In the genomic region with DNA sequence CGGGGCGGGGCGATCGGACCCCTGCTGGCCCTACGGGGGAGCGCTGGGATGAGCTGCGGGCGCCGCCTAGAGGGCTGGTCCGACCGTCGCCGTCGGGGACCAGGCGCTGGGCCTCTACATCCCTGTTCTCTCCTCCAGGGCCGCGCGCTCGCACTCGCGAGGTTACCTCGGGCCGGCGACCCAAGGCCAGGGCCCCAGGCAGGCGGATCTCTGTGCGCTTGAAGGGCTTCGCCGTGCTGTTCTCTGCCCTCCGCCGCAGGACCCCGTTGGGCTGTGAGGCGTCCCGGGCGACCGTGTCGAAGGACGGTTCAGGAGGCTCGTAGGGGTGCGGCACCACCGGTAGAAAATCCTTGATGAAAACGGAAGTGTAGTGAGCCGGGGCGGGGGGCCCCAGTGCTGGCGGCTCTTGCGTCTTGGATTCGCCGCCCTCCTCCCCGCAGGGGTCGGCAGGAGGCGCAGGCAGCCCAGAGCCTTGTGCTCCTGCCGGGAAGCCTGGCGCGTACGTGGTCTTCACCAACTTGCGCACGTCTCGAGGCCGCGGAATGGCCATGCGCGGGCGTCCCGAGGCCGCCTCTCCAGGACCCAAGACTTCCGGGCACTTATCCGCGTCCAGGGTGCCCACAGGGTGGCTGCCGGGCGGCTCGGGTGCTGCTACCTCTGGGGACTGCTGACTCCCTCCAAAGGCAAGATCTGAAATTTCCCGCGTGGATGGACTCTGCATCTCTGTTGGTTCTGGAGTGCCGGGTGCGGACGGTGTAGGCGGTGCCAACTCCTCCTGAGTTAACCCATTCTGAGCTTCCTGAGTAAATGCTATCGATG, we compare ENCODE assay signal across 8 cellular contexts. TPM values are rescaled to one million over a fixed set of nuclear protein-coding genes. Genes with fewer than 3 reads are reported as not detected.
DNase-seq lines count a peak whose midpoint lies in the region; ATAC-seq and TF ChIP-seq lines count a peak whose summit lies in the region.

No MANE protein-coding gene starts in this region.

- H3K27me3 ChIP-seq in esophagus muscularis mucosa (peaks cover 0 to 37% (median 6%) of the 10 kb centered on the region in 4 donors), transverse colon (peaks cover 21% of the 10 kb centered on the region)

- H3K4me1 ChIP-seq in esophagus muscularis mucosa = peaks cover 57 to 77% (median 65%) of the 10 kb centered on the region in 4 donors
- peaks cover 0 to 57% (median 46%) of the 10 kb centered on the region in 4 donors for H3K4me1 ChIP-seq in transverse colon

- ATAC-seq in HG02870 (IDR thresholded peaks at IDR 0.05; ENCODE audit: unreplicated experiment) (peak; percentile 43), omental fat pad (ENCODE audit: low FRiP score) (peak; percentile 63)

- H3K36me3 ChIP-seq in esophagus muscularis mucosa (peaks cover 0 to 15% (median 0%) of the 10 kb centered on the region in 4 donors), transverse colon (no peaks in the 10 kb centered on the region)

- peak overlapping the region in 2 of 4 donors; percentile 79 to 84 for H3K27ac ChIP-seq in esophagus muscularis mucosa (replicated peaks in 1 of 4)
- peak overlapping the region; percentile 81 to 87 (median 82) for H3K27ac ChIP-seq in transverse colon

- H3K4me3 ChIP-seq in esophagus muscularis mucosa (peak overlapping the region; percentile 58 to 63 (median 62)), transverse colon (peak overlapping the region; percentile 2 to 61 (median 36))

- TF ChIP-seq EP300 in esophagus muscularis mucosa (IDR thresholded peaks at IDR 0.05) = no peak
- TF ChIP-seq EP300 in transverse colon (IDR thresholded peaks at IDR 0.05; ENCODE audit: low read depth) = no peak

- in situ Hi-C loops in transverse colon (cut with MboI; ENCODE audit: low pct_ligation_motif_present in 1 of 4, low pct_unique_long_range_greater_than_20kb in 1 of 4, low sequenced_read_pairs in 3 of 4) = no loop called here

- peak in 2 of 3 experiments; percentile 20 to 41 for TF ChIP-seq CTCF in esophagus muscularis mucosa (IDR thresholded peaks at IDR 0.05)
- peak in 1 of 3 donors; percentile 20 for TF ChIP-seq CTCF in omental fat pad (IDR thresholded peaks at IDR 0.05)
- peak; percentile 63 to 95 (median 65) for TF ChIP-seq CTCF in transverse colon (IDR thresholded peaks at IDR 0.05)

- H3K9me3 ChIP-seq in esophagus muscularis mucosa (no peaks in the 10 kb centered on the region), transverse colon (no peaks in the 10 kb centered on the region)

- TF ChIP-seq POLR2A in esophagus muscularis mucosa (IDR thresholded peaks at IDR 0.05; ENCODE audit: low read depth) (no peak), transverse colon (IDR thresholded peaks at IDR 0.05) (no peak)

- intact Hi-C loops in esophagus muscularis mucosa (cut with DNase I) = no loop called here
- intact Hi-C loops in transverse colon (cut with DNase I; ENCODE audit: low total_unique reads) = no loop called here

- WGBS in esophagus muscularis mucosa = 15% methylated on average over 17 of the region's 77 CpGs
- WGBS in transverse colon (ENCODE audit: low coverage in 1 of 2), 2 donors = 4% methylated on average over 53 of the region's 77 CpGs; no CpG with 5 or more reads in 1 of the 2 donors

- DNase-seq in NCI-H82 (lab: John Stamatoyannopoulos, UW) (peak; percentile 75), NCI-H82 treated with DMSO at 0.1 percent for 48 hours (lab: John Stamatoyannopoulos, UW; ENCODE audit: unreplicated experiment) (no peak), NCI-H748 treated with DMSO at 0.1 percent for 48 hours (lab: John Stamatoyannopoulos, UW) (peak; percentile 56), esophagus muscularis mucosa (ENCODE audit: extremely low spot score) (no peak), omental fat pad (ENCODE audit: low spot score) (no peak), transverse colon (peak; percentile 89)
- DNase-seq in activated CD8-positive, alpha-beta memory T cell treated with anti-CD3 and anti-CD28 coated beads, Interleukin-2, amount 50 U/mL, for 48 hours = peak; percentile 93

RNA-seq across cellular contexts. Expression of a gene that starts 2.0 kb away (rescaled TPM):
- total RNA-seq in esophagus muscularis mucosa (10 to 100 TPM in 2 of 4 donors, 1 to 10 TPM in 2; 2.5 to 11.0 (median 7.8) TPM), omental fat pad (1 to 10 TPM in 2 of 4 donors, under 1 TPM in 2; 0.46 to 2.0 (median 1.2) TPM), transverse colon (1 to 10 TPM in 1 of 4 donors, under 1 TPM in 2, not detected in 1; 0.55 to 1.1 (median 0.60) TPM)

RNA-seq across cellular contexts. Expression of a gene that starts 3.2 kb away (rescaled TPM):
- under 1 TPM in 2 of 4 donors, not detected in 2; 0.78 to 0.99 TPM for total RNA-seq in esophagus muscularis mucosa
- total RNA-seq in omental fat pad = 1 to 10 TPM; 1.1 to 7.0 (median 2.9) TPM
- total RNA-seq in transverse colon = 10 to 100 TPM in 1 of 4 donors, 1 to 10 TPM in 1, not detected in 2; 4.0 to 39.2 TPM

RNA-seq across cellular contexts. Expression of a gene that starts 9.8 kb away (rescaled TPM):
- total RNA-seq in esophagus muscularis mucosa (not detected), omental fat pad (not detected), transverse colon (1 to 10 TPM in 2 of 4 donors, under 1 TPM in 1, not detected in 1; 0.80 to 9.5 (median 7.4) TPM)

RNA-seq across cellular contexts. Expression of a gene that starts 11.0 kb away (rescaled TPM):
- total RNA-seq in esophagus muscularis mucosa (1 to 10 TPM; 2.9 to 6.5 (median 4.8) TPM), omental fat pad (1 to 10 TPM; 1.8 to 3.3 (median 2.0) TPM), transverse colon (1 to 10 TPM in 2 of 4 donors, not detected in 2; 3.0 TPM)

RNA-seq across cellular contexts. Expression of a gene that starts 46.4 kb away (rescaled TPM):
- total RNA-seq in esophagus muscularis mucosa (10 to 100 TPM in 3 of 4 donors, 1 to 10 TPM in 1; 8.3 to 15.4 (median 13.4) TPM), omental fat pad (1 to 10 TPM; 6.1 to 7.4 (median 6.5) TPM), transverse colon (1 to 10 TPM in 3 of 4 donors, under 1 TPM in 1; 0.37 to 3.8 (median 3.2) TPM)

Comparison
In these comparisons a context has a peak if more than half of its experiments do, and no peak if none do; other contexts are left out.
1. DNase-seq: peak in NCI-H82 (single experiment), NCI-H748 treated with DMSO at 0.1 percent for 48 hours (single experiment), activated CD8-positive, alpha-beta memory T cell treated with anti-CD3 and anti-CD28 coated beads, Interleukin-2, amount 50 U/mL, for 48 hours (single experiment) and transverse colon (single experiment); none in NCI-H82 treated with DMSO at 0.1 percent for 48 hours (single experiment), esophagus muscularis mucosa (single experiment) and omental fat pad (single experiment).